30 cellular contexts compared by ENCODE assay signal in genomic region chr7:38127216-38128207, GRCh38. TPM values are rescaled to one million over a fixed set of nuclear protein-coding genes. Genes with fewer than 3 reads are reported as not detected.
DNase-seq lines count a peak whose midpoint lies in the region; ATAC-seq and TF ChIP-seq lines count a peak whose summit lies in the region.
"Had no signal": no experiment of that assay in that cellular context is flagged by ENCODE, and none has a peak within 500 bp of the region (broad histone marks: within the 10 kb centered on the region; RNA-seq: fewer than 3 reads in every experiment).

No MANE protein-coding gene starts in this region.

- H3K9me2 ChIP-seq in Karpas-422 (replicated peaks; ENCODE audit: insufficient read depth, low read length), result no peaks in the 10 kb centered on the region
- H3K9me2 ChIP-seq: SK-N-SH had no signal

- H3K27me3 ChIP-seq in Karpas-422 (ENCODE audit: low read length), result no peaks in the 10 kb centered on the region
- H3K27me3 ChIP-seq: heart left ventricle, tibial artery had no signal

- H3K36me3 Mint-ChIP-seq in dendritic cell treated with granulocyte-macrophage colony-stimulating factor and Interleukin-4, amounts not matched to agents 40 ng/mL and 50 ng/mL, for 4 days (ENCODE audit: low read depth), result no peaks in the 10 kb centered on the region
- no peaks in the 10 kb centered on the region for H3K36me3 Mint-ChIP-seq in HFFc6 (ENCODE audit: low read depth)
- H3K36me3 Mint-ChIP-seq: activated naive CD4-positive, alpha-beta T cell treated with anti-CD3 and anti-CD28 coated beads, Interleukin-2, amount 10 ng/mL, durations not matched to agents 7 days and 5 days had no signal

- ATAC-seq in GM18868 (IDR thresholded peaks at IDR 0.05; ENCODE audit: unreplicated experiment), result peak; percentile 62
- no peak for ATAC-seq in HG02763 (IDR thresholded peaks at IDR 0.05; ENCODE audit: unreplicated experiment)
- ATAC-seq: heart left ventricle, left cardiac atrium had no signal

- intact Hi-C loops in dendritic cell treated with granulocyte-macrophage colony-stimulating factor and Interleukin-4, amounts not matched to agents 40 ng/mL and 50 ng/mL, for 4 days (cut with micrococcal nuclease), result no loop called here

- H3K79me2 ChIP-seq in Karpas-422 (ENCODE audit: low read length), result no peaks in the 10 kb centered on the region

- H3K4me3 Mint-ChIP-seq in dendritic cell treated with granulocyte-macrophage colony-stimulating factor and Interleukin-4, amounts not matched to agents 40 ng/mL and 50 ng/mL, for 4 days, result no peak overlapping the region
- H3K4me3 Mint-ChIP-seq in HFFc6, result no peak overlapping the region
- H3K4me3 Mint-ChIP-seq: activated naive CD4-positive, alpha-beta T cell treated with anti-CD3 and anti-CD28 coated beads, Interleukin-2, amount 10 ng/mL, durations not matched to agents 7 days and 5 days; activated T-cell treated with anti-CD3 and anti-CD28 coated beads, Interleukin-2, amount 50 U/mL, for 72 hours; CD4-positive, alpha-beta T cell; H9; stimulated activated naive CD8-positive, alpha-beta T cell treated with anti-CD3 and anti-CD28 coated beads, Interleukin-15, Interleukin-2, amounts not matched to agents 100 ng/mL and 50 ng/mL, for 24 hours had no signal

- DNase-seq in GDM1 (lab: John Stamatoyannopoulos, UW) (peak; percentile 28), Karpas-422 (no peak), HFFc6 (no peak), DMS153 (lab: John Stamatoyannopoulos, UW) (no peak)
- no peak for DNase-seq in effector CD4-positive, alpha-beta T cell
- DNase-seq: activated CD4-positive, CD25-positive, alpha-beta regulatory T cell; activated CD8-positive, alpha-beta memory T cell treated with anti-CD3 and anti-CD28 coated beads for 24 hours; activated naive CD4-positive, alpha-beta T cell treated with anti-CD3 and anti-CD28 coated beads, Interleukin-2, amount 10 ng/mL, durations not matched to agents 7 days and 5 days; activated T-cell treated with anti-CD3 and anti-CD28 coated beads, Interleukin-2, amount 50 U/mL, for 72 hours; aorta; CD4-positive, alpha-beta T cell; dermis blood vessel endothelial cell; DMS79; H9; heart left ventricle; left cardiac atrium; mesenchymal stem cell; NCI-H1105; NCI-H2081; NCI-H510A; retina; SK-N-SH; spleen; stimulated activated CD4-positive, alpha-beta T cell treated with anti-CD3 and anti-CD28 coated beads, Interleukin-4, amount 100 ng/mL, for 24 hours; tibial artery had no signal

- no peaks in the 10 kb centered on the region for H4K20me1 ChIP-seq in Karpas-422 (ENCODE audit: insufficient read depth, low read depth, low read length)

- no peak overlapping the region for H3K9ac ChIP-seq in Karpas-422 (ENCODE audit: low read length)
- H3K9ac ChIP-seq: SK-N-SH had no signal

- H3K4me2 ChIP-seq in Karpas-422 (ENCODE audit: low read depth, low read length, poor library complexity, severe bottlenecking), result no peak overlapping the region
- H3K4me2 ChIP-seq: SK-N-SH had no signal

- H3K27ac ChIP-seq in Karpas-422 (ENCODE audit: low read length), result no peak overlapping the region
- H3K27ac ChIP-seq: heart left ventricle, RWPE1, spleen, tibial artery had no signal

- TF ChIP-seq CTCF in HFFc6 (IDR thresholded peaks at IDR 0.05), result no peak

- no peaks in the 10 kb centered on the region for H3K27me3 Mint-ChIP-seq in dendritic cell treated with granulocyte-macrophage colony-stimulating factor and Interleukin-4, amounts not matched to agents 40 ng/mL and 50 ng/mL, for 4 days
- peaks cover 2% of the 10 kb centered on the region; the same call in 1 of the 2 replicates for H3K27me3 Mint-ChIP-seq in HFFc6 (ENCODE audit: insufficient read depth)
- H3K27me3 Mint-ChIP-seq: activated naive CD4-positive, alpha-beta T cell treated with anti-CD3 and anti-CD28 coated beads, Interleukin-2, amount 10 ng/mL, durations not matched to agents 7 days and 5 days had no signal

- H3K9me3 ChIP-seq in Karpas-422 (ENCODE audit: low read length), result no peaks in the 10 kb centered on the region
- H3K9me3 ChIP-seq: SK-N-SH, tibial artery had no signal

- no peak overlapping the region for H3K4me3 ChIP-seq in Karpas-422 (ENCODE audit: low read length)
- H3K4me3 ChIP-seq: heart left ventricle, spleen, tibial artery had no signal

- H3K27ac Mint-ChIP-seq in dendritic cell treated with granulocyte-macrophage colony-stimulating factor and Interleukin-4, amounts not matched to agents 40 ng/mL and 50 ng/mL, for 4 days, result peak overlapping the region; percentile 21
- H3K27ac Mint-ChIP-seq in HFFc6, result no peak overlapping the region
- H3K27ac Mint-ChIP-seq: activated T-cell treated with anti-CD3 and anti-CD28 coated beads, Interleukin-2, amount 50 U/mL, for 72 hours; CD4-positive, alpha-beta T cell; stimulated activated naive CD8-positive, alpha-beta T cell treated with anti-CD3 and anti-CD28 coated beads, Interleukin-15, Interleukin-2, amounts not matched to agents 100 ng/mL and 50 ng/mL, for 24 hours had no signal

- peaks cover 10% of the 10 kb centered on the region for H3K4me1 Mint-ChIP-seq in dendritic cell treated with granulocyte-macrophage colony-stimulating factor and Interleukin-4, amounts not matched to agents 40 ng/mL and 50 ng/mL, for 4 days (ENCODE audit: low read depth)
- no peaks in the 10 kb centered on the region for H3K4me1 Mint-ChIP-seq in HFFc6 (ENCODE audit: low read depth)
- H3K4me1 Mint-ChIP-seq: activated naive CD4-positive, alpha-beta T cell treated with anti-CD3 and anti-CD28 coated beads, Interleukin-2, amount 10 ng/mL, durations not matched to agents 7 days and 5 days had no signal

- H2AFZ ChIP-seq in Karpas-422 (ENCODE audit: low read length), result peak overlapping the region; percentile 75; the same call in 1 of the 2 replicates

- H3K9me3 Mint-ChIP-seq in dendritic cell treated with granulocyte-macrophage colony-stimulating factor and Interleukin-4, amounts not matched to agents 40 ng/mL and 50 ng/mL, for 4 days, result peaks cover 2% of the 10 kb centered on the region
- no peaks in the 10 kb centered on the region for H3K9me3 Mint-ChIP-seq in HFFc6
- H3K9me3 Mint-ChIP-seq: activated naive CD4-positive, alpha-beta T cell treated with anti-CD3 and anti-CD28 coated beads, Interleukin-2, amount 10 ng/mL, durations not matched to agents 7 days and 5 days; activated T-cell treated with anti-CD3 and anti-CD28 coated beads, Interleukin-2, amount 50 U/mL, for 72 hours; CD4-positive, alpha-beta T cell; H9; stimulated activated naive CD8-positive, alpha-beta T cell treated with anti-CD3 and anti-CD28 coated beads, Interleukin-15, Interleukin-2, amounts not matched to agents 100 ng/mL and 50 ng/mL, for 24 hours had no signal

- H3K4me1 ChIP-seq in Karpas-422 (ENCODE audit: low read length), result no peaks in the 10 kb centered on the region
- H3K4me1 ChIP-seq: heart left ventricle, spleen, tibial artery had no signal

- H3K36me3 ChIP-seq in Karpas-422 (ENCODE audit: insufficient read depth, low read length), result no peaks in the 10 kb centered on the region
- H3K36me3 ChIP-seq: heart left ventricle, spleen, tibial artery had no signal

RNA-seq across cellular contexts. Expression of gene STARD3NL, which starts 50.5 kb away (rescaled TPM):
- total RNA-seq in Karpas-422 (2014; rRNA removed; shearing (Covaris generic); ENCODE audit: low replicate concordance), result 29.4 and 50.4 TPM in 2 replicates
- 10 to 100 TPM; 44.5 to 53.2 (median 49.7) TPM for total RNA-seq in HFFc6 (2021; fragmentation: NEBNext Ultra II Directional; extraction: Animal tissue kit (Norgen Biotek cat#: 25700))
